13 cellular contexts compared by ENCODE assay signal in genomic region chr2:69931832-69932595, GRCh38. TPM values are rescaled to one million over a fixed set of nuclear protein-coding genes. Genes with fewer than 3 reads are reported as not detected.
DNase-seq lines count a peak whose midpoint lies in the region; ATAC-seq and TF ChIP-seq lines count a peak whose summit lies in the region.
"Had no signal": no experiment of that assay in that cellular context is flagged by ENCODE, and none has a peak within 500 bp of the region (broad histone marks: within the 10 kb centered on the region; RNA-seq: fewer than 3 reads in every experiment).

No MANE protein-coding gene starts in this region.

- H3K27me3 ChIP-seq in GM23248 (replicated peaks; ENCODE audit: insufficient read depth) (no peaks in the 10 kb centered on the region), ascending aorta (no peaks in the 10 kb centered on the region), heart right ventricle (no peaks in the 10 kb centered on the region), thyroid gland (no peaks in the 10 kb centered on the region)

- TF ChIP-seq POLR2A in thyroid gland (IDR thresholded peaks at IDR 0.05) = no peak

- no peaks in the 10 kb centered on the region for H3K27me3 Mint-ChIP-seq in natural killer cell (ENCODE audit: low read depth in 2 of 2)

- peaks cover 27% of the 10 kb centered on the region for H3K36me3 ChIP-seq in GM23248 (ENCODE audit: low read depth)
- peaks cover 19 to 24% of the 10 kb centered on the region in 2 donors for H3K36me3 ChIP-seq in ascending aorta
- H3K36me3 ChIP-seq in heart right ventricle = peaks cover 0 to 69% (median 19%) of the 10 kb centered on the region in 9 donors
- peaks cover 13 to 15% of the 10 kb centered on the region in 2 donors for H3K36me3 ChIP-seq in thyroid gland

- H3K9me2 ChIP-seq in GM23248 (ENCODE audit: insufficient read depth) = no peaks in the 10 kb centered on the region

- intact Hi-C loops in ascending aorta (cut with DNase I) (no loop called here), natural killer cell (cut with micrococcal nuclease) (no loop called here), heart right ventricle (cut with DNase I) (loop anchor here in 1 of 10 donors (10.0 kb wide), 1 partner anchor 133 kb away; no protein-coding TSS in a partner anchor), thyroid gland (cut with DNase I) (loop anchor here (10.0 kb wide), 1 partner anchor 133 kb away; no protein-coding TSS in a partner anchor)

- peak overlapping the region; percentile 54 for H2AFZ ChIP-seq in GM23248

- peaks cover 14% of the 10 kb centered on the region for H3K36me3 Mint-ChIP-seq in natural killer cell

- TF ChIP-seq CTCF in ascending aorta (IDR thresholded peaks at IDR 0.05) (no peak), natural killer cell (IDR thresholded peaks at IDR 0.05) (no peak), heart right ventricle (IDR thresholded peaks at IDR 0.05) (no peak), thyroid gland (IDR thresholded peaks at IDR 0.05) (no peak)

- H3K27ac Mint-ChIP-seq in natural killer cell = peak overlapping the region; percentile 65 to 78

- DNase-seq in CD1c-positive myeloid dendritic cell (ENCODE audit: extremely low spot score) = peak; percentile 64
- no peak for DNase-seq in GM23248
- DNase-seq in ascending aorta (ENCODE audit: low spot score in 2 of 2) = no peak
- no peak for DNase-seq in natural killer cell
- DNase-seq in heart right ventricle = no peak
- no peak for DNase-seq in thyroid gland
- DNase-seq: activated gamma-delta T cell; dermis blood vessel endothelial cell; left colon; stimulated activated CD4-positive, alpha-beta T cell treated with anti-CD3 and anti-CD28 coated beads, Interleukin-15, amount 100 ng/mL, for 24 hours; stimulated activated CD8-positive, alpha-beta memory T cell treated with anti-CD3 and anti-CD28 coated beads, Interleukin-4, amount 100 ng/mL, for 48 hours had no signal

- H3K4me3 ChIP-seq in GM23248 (no peak overlapping the region), ascending aorta (no peak overlapping the region), heart right ventricle (no peak overlapping the region), thyroid gland (replicated peaks in 1 of 3) (no peak overlapping the region)

- 57 to 60% methylated on average over 7 of the region's 7 CpGs for WGBS in GM23248 (ENCODE audit: low coverage in 1 of 2, low lambda C conversion rate in 2 of 2, missing lambda C conversion rate in 2 of 2), 2 experiments
- 90 to 94% methylated on average over 7 of the region's 7 CpGs for WGBS in heart right ventricle, 2 donors
- 90 to 91% methylated on average over 7 of the region's 7 CpGs for WGBS in thyroid gland, 2 donors

- no peak overlapping the region for H3K4me2 ChIP-seq in GM23248 (ENCODE audit: unreplicated experiment)

- in situ Hi-C loops in GM23248 (cut with MboI) = no loop called here

- no peaks in the 10 kb centered on the region for H4K20me1 ChIP-seq in GM23248 (ENCODE audit: insufficient read depth)

- H3K4me3 Mint-ChIP-seq in natural killer cell = peak overlapping the region; percentile 29

- peak in 1 of 3 donors; percentile 24 for ATAC-seq in natural killer cell
- no peak for ATAC-seq in HG02610 (IDR thresholded peaks at IDR 0.05; ENCODE audit: unreplicated experiment)
- no peak for ATAC-seq in heart right ventricle
- no peak for ATAC-seq in GM21528 (IDR thresholded peaks at IDR 0.05; ENCODE audit: low FRiP score, unreplicated experiment)
- ATAC-seq: left colon had no signal

- H3K27ac ChIP-seq in GM23248 (peak overlapping the region; percentile 43), ascending aorta (peak overlapping the region; percentile 72 to 74), heart right ventricle (peak overlapping the region in 1 of 10 donors; percentile 84), thyroid gland (no peak overlapping the region)

- H3K4me1 ChIP-seq in GM23248 (ENCODE audit: insufficient read depth) (peaks cover 36% of the 10 kb centered on the region), ascending aorta (peaks cover 4 to 33% of the 10 kb centered on the region in 2 donors), heart right ventricle (peaks cover 5 to 78% (median 14%) of the 10 kb centered on the region in 9 donors), thyroid gland (peaks cover 4 to 9% of the 10 kb centered on the region in 2 donors)

- H3K9me3 ChIP-seq in GM23248 (ENCODE audit: low read depth) (no peaks in the 10 kb centered on the region), ascending aorta (no peaks in the 10 kb centered on the region), heart right ventricle (no peaks in the 10 kb centered on the region), thyroid gland (no peaks in the 10 kb centered on the region)

- H3K4me1 Mint-ChIP-seq in natural killer cell = peaks cover 47 to 59% of the 10 kb centered on the region in 2 donors

- no peaks in the 10 kb centered on the region for H3K9me3 Mint-ChIP-seq in natural killer cell

- peaks cover 42% of the 10 kb centered on the region for H3F3A ChIP-seq in GM23248 (ENCODE audit: insufficient read depth)

- H3K79me2 ChIP-seq in GM23248 (ENCODE audit: insufficient read depth) = peaks cover 5% of the 10 kb centered on the region; the same call in 1 of the 2 replicates

- H3K9ac ChIP-seq in GM23248 = 0 out of 2 replicates have a peak overlapping the region, but pooled peaks have one; percentile 21

RNA-seq across cellular contexts. Expression of gene MXD1, which starts 17.1 kb away (rescaled TPM):
- total RNA-seq in GM23248 (2014; rRNA removed; shearing (Covaris generic)) = 4.4 and 5.3 TPM in 2 replicates
- polyA plus RNA-seq in GM23248 (2016; fragmentation: Nextera tagmentation; extraction: Ambion mirVana) = 6.3 and 7.6 TPM in 2 replicates
- 4.6 TPM for total RNA-seq in ascending aorta
- 100 to 1,000 TPM in 2 of 3 donors, 10 to 100 TPM in 1; 63.0 to 165 (median 112) TPM for total RNA-seq in natural killer cell
- total RNA-seq in heart right ventricle = 10 to 100 TPM in 2 of 10 donors, 1 to 10 TPM in 8; 4.4 to 11.6 (median 6.6) TPM
- 1 to 10 TPM; 2.0 to 2.3 TPM for polyA plus RNA-seq in heart right ventricle
- 10 to 100 TPM; 11.3 to 17.9 (median 13.0) TPM for total RNA-seq in thyroid gland

RNA-seq across cellular contexts. Expression of gene ASPRV1, which starts 29.4 kb away (rescaled TPM):
- under 0.01 and 0.86 TPM in 2 replicates for total RNA-seq in GM23248 (2014; rRNA removed; shearing (Covaris generic))
- polyA plus RNA-seq in GM23248 (2016; fragmentation: Nextera tagmentation; extraction: Ambion mirVana) (0.19 and 0.24 TPM in 2 replicates), heart right ventricle (1 to 10 TPM; 1.0 to 1.5 TPM)
- total RNA-seq in ascending aorta (4.3 TPM), natural killer cell (1 to 10 TPM; 1.4 to 2.7 (median 1.9) TPM), heart right ventricle (1 to 10 TPM in 4 of 10 donors, under 1 TPM in 6; 0.36 to 1.3 (median 0.77) TPM), thyroid gland (1 to 10 TPM in 3 of 4 donors, under 1 TPM in 1; 0.89 to 2.0 (median 1.5) TPM)

RNA-seq across cellular contexts. Expression of gene SNRNP27, which starts 38.3 kb away (rescaled TPM):
- 46.8 and 69.3 TPM in 2 replicates for total RNA-seq in GM23248 (2014; rRNA removed; shearing (Covaris generic))
- polyA plus RNA-seq in GM23248 (2016; fragmentation: Nextera tagmentation; extraction: Ambion mirVana) (84.4 and 85.9 TPM in 2 replicates), heart right ventricle (10 to 100 TPM; 34.5 to 56.7 TPM)
- total RNA-seq in ascending aorta (157 TPM), natural killer cell (10 to 100 TPM; 53.2 to 61.5 (median 58.2) TPM), heart right ventricle (10 to 100 TPM; 47.0 to 68.4 (median 53.7) TPM), thyroid gland (100 to 1,000 TPM in 1 of 4 donors, 10 to 100 TPM in 3; 47.5 to 111 (median 66.3) TPM)

Comparison
In these comparisons a context has a peak if more than half of its experiments do, and no peak if none do; other contexts are left out.
1. H3K27ac ChIP-seq: peak in GM23248 (single experiment) and ascending aorta (2 of 2); none in thyroid gland (0 of 3).